ENCODE assay signal across 2 cellular contexts in the genomic region with DNA sequence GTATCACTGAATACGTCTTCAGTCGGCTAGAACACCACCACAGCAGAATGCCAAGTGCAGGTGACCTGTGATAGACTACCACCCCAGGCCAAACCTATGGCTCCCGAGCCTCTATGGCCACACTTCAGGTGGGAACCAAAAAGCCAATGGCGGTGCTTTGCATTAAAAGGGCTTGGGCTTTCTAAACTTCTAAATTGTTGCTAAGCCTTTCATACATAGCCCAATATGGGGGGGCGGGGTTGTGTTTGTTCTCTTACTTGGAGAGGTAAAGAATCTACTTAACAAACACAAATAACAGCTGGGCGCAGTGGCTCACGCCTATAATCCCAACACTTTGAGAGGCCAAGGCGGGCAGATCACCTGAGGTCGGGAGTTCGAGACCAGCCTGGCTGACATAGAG.
A peak's percentile ranks its signal among the peaks of the same experiment; 100 is the strongest.
TF ChIP-seq lines count a peak whose summit lies in the region.

No MANE protein-coding gene starts in this region.

TF ChIP-seq in GM23338, 12 proteins besides CTCF, POLR2A, EP300 and RAD21 (continues in another document):
- no peak for TF ChIP-seq EZH2phosphoT487 (IDR thresholded peaks at IDR 0.05; ENCODE audit: unreplicated experiment)
- no peak for TF ChIP-seq JUNB (IDR thresholded peaks at IDR 0.05; ENCODE audit: unreplicated experiment)
- TF ChIP-seq STAT1 (IDR thresholded peaks at IDR 0.05; ENCODE audit: unreplicated experiment) = no peak
- TF ChIP-seq NANOG (IDR thresholded peaks at IDR 0.05; ENCODE audit: borderline replicate concordance) = no peak
- TF ChIP-seq POLR2AphosphoS5 (IDR thresholded peaks at IDR 0.05; ENCODE audit: low read depth) = no peak
- TF ChIP-seq, protein P1, sequence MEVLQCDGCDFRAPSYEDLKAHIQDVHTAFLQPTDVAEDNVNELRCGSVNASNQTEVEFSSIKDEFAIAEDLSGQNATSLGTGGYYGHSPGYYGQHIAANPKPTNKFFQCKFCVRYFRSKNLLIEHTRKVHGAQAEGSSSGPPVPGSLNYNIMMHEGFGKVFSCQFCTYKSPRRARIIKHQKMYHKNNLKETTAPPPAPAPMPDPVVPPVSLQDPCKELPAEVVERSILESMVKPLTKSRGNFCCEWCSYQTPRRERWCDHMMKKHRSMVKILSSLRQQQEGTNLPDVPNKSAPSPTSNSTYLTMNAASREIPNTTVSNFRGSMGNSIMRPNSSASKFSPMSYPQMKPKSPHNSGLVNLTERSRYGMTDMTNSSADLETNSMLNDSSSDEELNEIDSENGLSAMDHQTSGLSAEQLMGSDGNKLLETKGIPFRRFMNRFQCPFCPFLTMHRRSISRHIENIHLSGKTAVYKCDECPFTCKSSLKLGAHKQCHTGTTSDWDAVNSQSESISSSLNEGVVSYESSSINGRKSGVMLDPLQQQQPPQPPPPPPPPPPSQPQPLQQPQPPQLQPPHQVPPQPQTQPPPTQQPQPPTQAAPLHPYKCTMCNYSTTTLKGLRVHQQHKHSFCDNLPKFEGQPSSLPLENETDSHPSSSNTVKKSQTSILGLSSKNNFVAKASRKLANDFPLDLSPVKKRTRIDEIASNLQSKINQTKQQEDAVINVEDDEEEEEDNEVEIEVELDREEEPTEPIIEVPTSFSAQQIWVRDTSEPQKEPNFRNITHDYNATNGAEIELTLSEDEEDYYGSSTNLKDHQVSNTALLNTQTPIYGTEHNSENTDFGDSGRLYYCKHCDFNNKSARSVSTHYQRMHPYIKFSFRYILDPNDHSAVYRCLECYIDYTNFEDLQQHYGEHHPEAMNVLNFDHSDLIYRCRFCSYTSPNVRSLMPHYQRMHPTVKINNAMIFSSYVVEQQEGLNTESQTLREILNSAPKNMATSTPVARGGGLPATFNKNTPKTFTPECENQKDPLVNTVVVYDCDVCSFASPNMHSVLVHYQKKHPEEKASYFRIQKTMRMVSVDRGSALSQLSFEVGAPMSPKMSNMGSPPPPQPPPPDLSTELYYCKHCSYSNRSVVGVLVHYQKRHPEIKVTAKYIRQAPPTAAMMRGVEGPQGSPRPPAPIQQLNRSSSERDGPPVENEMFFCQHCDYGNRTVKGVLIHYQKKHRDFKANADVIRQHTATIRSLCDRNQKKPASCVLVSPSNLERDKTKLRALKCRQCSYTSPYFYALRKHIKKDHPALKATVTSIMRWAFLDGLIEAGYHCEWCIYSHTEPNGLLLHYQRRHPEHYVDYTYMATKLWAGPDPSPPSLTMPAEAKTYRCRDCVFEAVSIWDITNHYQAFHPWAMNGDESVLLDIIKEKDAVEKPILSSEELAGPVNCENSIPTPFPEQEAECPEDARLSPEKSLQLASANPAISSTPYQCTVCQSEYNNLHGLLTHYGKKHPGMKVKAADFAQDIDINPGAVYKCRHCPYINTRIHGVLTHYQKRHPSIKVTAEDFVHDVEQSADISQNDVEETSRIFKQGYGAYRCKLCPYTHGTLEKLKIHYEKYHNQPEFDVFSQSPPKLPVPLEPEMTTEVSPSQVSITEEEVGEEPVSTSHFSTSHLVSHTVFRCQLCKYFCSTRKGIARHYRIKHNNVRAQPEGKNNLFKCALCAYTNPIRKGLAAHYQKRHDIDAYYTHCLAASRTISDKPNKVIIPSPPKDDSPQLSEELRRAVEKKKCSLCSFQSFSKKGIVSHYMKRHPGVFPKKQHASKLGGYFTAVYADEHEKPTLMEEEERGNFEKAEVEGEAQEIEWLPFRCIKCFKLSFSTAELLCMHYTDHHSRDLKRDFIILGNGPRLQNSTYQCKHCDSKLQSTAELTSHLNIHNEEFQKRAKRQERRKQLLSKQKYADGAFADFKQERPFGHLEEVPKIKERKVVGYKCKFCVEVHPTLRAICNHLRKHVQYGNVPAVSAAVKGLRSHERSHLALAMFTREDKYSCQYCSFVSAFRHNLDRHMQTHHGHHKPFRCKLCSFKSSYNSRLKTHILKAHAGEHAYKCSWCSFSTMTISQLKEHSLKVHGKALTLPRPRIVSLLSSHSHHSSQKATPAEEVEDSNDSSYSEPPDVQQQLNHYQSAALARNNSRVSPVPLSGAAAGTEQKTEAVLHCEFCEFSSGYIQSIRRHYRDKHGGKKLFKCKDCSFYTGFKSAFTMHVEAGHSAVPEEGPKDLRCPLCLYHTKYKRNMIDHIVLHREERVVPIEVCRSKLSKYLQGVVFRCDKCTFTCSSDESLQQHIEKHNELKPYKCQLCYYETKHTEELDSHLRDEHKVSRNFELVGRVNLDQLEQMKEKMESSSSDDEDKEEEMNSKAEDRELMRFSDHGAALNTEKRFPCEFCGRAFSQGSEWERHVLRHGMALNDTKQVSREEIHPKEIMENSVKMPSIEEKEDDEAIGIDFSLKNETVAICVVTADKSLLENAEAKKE (CRISPR knock-in tag; IDR thresholded peaks at IDR 0.05) = no peak
- no peak for TF ChIP-seq CREB1 (CRISPR knock-in tag; IDR thresholded peaks at IDR 0.05; ENCODE audit: low read depth)
- TF ChIP-seq EZH2 (IDR thresholded peaks at IDR 0.05; ENCODE audit: low read depth, unreplicated experiment) = no peak
- no peak for TF ChIP-seq ZNF331 (CRISPR knock-in tag; IDR thresholded peaks at IDR 0.05; ENCODE audit: low read depth)
- no peak for TF ChIP-seq ZNF114 (CRISPR knock-in tag; IDR thresholded peaks at IDR 0.05)
- TF ChIP-seq ETS1 (IDR thresholded peaks at IDR 0.05) = no peak

TF ChIP-seq in GM12878, 131 proteins besides CTCF, POLR2A, EP300 and RAD21:
- TF ChIP-seq KDM1A (IDR thresholded peaks at IDR 0.05; ENCODE audit: borderline replicate concordance) (no peak), BACH1 (IDR thresholded peaks at IDR 0.05; ENCODE audit: borderline replicate concordance) (no peak), YY1 (IDR thresholded peaks at IDR 0.05; ENCODE audit: low read depth, low read length) (peak; percentile 24; the same call in 1 of the 2 replicates), KLF5 (IDR thresholded peaks at IDR 0.05; ENCODE audit: partially characterized antibody) (no peak), CREM (IDR thresholded peaks at IDR 0.05; ENCODE audit: low read depth) (no peak), IRF4 (IDR thresholded peaks at IDR 0.05; ENCODE audit: low read depth, low read length) (no peak), MLLT1 (IDR thresholded peaks at IDR 0.05) (no peak), MEF2A (IDR thresholded peaks at IDR 0.05; ENCODE audit: insufficient read depth, low read depth, low read length) (0 out of 2 replicates have a peak, but pooled peaks have one; percentile 0), USF2 (IDR thresholded peaks at IDR 0.05; ENCODE audit: borderline replicate concordance, low read depth, low read length) (no peak), FOXM1 (IDR thresholded peaks at IDR 0.05; ENCODE audit: low read depth, low read length) (no peak), POLR2AphosphoS5 (IDR thresholded peaks at IDR 0.05; ENCODE audit: low read length) (0 out of 2 replicates have a peak, but pooled peaks have one; percentile 10)
- TF ChIP-seq, protein P2, sequence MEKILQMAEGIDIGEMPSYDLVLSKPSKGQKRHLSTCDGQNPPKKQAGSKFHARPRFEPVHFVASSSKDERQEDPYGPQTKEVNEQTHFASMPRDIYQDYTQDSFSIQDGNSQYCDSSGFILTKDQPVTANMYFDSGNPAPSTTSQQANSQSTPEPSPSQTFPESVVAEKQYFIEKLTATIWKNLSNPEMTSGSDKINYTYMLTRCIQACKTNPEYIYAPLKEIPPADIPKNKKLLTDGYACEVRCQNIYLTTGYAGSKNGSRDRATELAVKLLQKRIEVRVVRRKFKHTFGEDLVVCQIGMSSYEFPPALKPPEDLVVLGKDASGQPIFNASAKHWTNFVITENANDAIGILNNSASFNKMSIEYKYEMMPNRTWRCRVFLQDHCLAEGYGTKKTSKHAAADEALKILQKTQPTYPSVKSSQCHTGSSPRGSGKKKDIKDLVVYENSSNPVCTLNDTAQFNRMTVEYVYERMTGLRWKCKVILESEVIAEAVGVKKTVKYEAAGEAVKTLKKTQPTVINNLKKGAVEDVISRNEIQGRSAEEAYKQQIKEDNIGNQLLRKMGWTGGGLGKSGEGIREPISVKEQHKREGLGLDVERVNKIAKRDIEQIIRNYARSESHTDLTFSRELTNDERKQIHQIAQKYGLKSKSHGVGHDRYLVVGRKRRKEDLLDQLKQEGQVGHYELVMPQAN (conservative IDR thresholded peaks at IDR 0.05) = 0 out of 2 replicates have a peak, but pooled peaks have one; percentile 33
